Comparison of ENCODE assay signal across 24 cellular contexts in the genomic region with DNA sequence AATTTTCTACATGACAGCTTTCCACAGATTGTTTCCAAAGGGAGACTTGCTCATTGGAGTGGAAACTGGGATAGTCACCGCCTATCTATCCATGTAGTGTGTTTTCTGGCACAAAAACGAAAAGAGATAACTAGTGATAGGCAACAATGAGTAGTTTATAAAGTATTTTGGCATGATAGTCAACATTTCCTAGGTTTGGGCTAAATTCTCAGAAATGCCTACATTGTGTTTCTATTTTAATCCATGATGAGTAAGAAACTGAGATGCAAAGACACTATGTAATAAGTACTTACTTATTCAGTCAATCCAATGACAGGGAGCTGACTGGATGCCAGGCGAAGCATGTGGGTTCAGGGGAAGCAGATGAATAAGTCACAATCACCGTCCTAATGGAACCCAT.
DNase-seq lines count a peak whose midpoint lies in the region; ATAC-seq and TF ChIP-seq lines count a peak whose summit lies in the region.
"Had no signal": no experiment of that assay in that cellular context is flagged by ENCODE, and none has a peak within 500 bp of the region (broad histone marks: within the 10 kb centered on the region; RNA-seq: fewer than 3 reads in every experiment).

No MANE protein-coding gene starts in this region.

- H3K4me2 ChIP-seq in GM23248 (ENCODE audit: unreplicated experiment) = peak overlapping the region; percentile 40
- H3K4me2 ChIP-seq: GM23338, hepatocyte had no signal

- 1% methylated on average over 4 of the region's 4 CpGs for WGBS in GM23248 (ENCODE audit: low coverage in 1 of 2, low lambda C conversion rate in 2 of 2, missing lambda C conversion rate in 2 of 2), 2 experiments

- H3K27me3 Mint-ChIP-seq in brain = no peaks in the 10 kb centered on the region
- H3K27me3 Mint-ChIP-seq: activated B cell treated with CpG ODN at 0.5 μM for 24 hours; activated CD8-positive, alpha-beta memory T cell treated with anti-CD3 and anti-CD28 coated beads, Interleukin-2, amount 10 ng/mL, durations not matched to agents 7 days and 5 days had no signal

- no peaks in the 10 kb centered on the region for H3K36me3 Mint-ChIP-seq in brain
- H3K36me3 Mint-ChIP-seq: activated CD8-positive, alpha-beta memory T cell treated with anti-CD3 and anti-CD28 coated beads, Interleukin-2, amount 10 ng/mL, durations not matched to agents 7 days and 5 days; stimulated activated naive B cell treated with anti-CD40 and anti-IgM and Interleukin-4, amounts not matched to agents 10 μg/mL and 1 μg/mL and 100 μg/mL, for 72 hours had no signal

- H2AFZ ChIP-seq in GM23248 = no peak overlapping the region
- H2AFZ ChIP-seq: GM23338, hepatocyte had no signal

- H3K79me2 ChIP-seq in GM23248 (ENCODE audit: insufficient read depth) = no peaks in the 10 kb centered on the region
- H3K79me2 ChIP-seq: hepatocyte had no signal

- peaks cover 33% of the 10 kb centered on the region for H3K4me1 ChIP-seq in GM23248 (ENCODE audit: insufficient read depth)
- H3K4me1 ChIP-seq in left lung = no peaks in the 10 kb centered on the region
- H3K4me1 ChIP-seq: ascending aorta, Caco-2, pancreas, Peyer's patch, upper lobe of right lung had no signal

- H4K20me1 ChIP-seq in GM23248 (ENCODE audit: insufficient read depth) = no peaks in the 10 kb centered on the region

- H3K27me3 ChIP-seq in GM23248 (replicated peaks; ENCODE audit: insufficient read depth) = no peaks in the 10 kb centered on the region
- no peaks in the 10 kb centered on the region for H3K27me3 ChIP-seq in left lung
- H3K27me3 ChIP-seq in WERI-Rb-1 (ENCODE audit: insufficient read depth, low read depth, severe bottlenecking) = no peaks in the 10 kb centered on the region
- H3K27me3 ChIP-seq: ascending aorta, hepatocyte, pancreas, Peyer's patch, upper lobe of right lung had no signal

- no peaks in the 10 kb centered on the region for H3K36me3 ChIP-seq in GM23248 (ENCODE audit: low read depth)
- H3K36me3 ChIP-seq in left lung = no peaks in the 10 kb centered on the region
- H3K36me3 ChIP-seq in WERI-Rb-1 = no peaks in the 10 kb centered on the region
- H3K36me3 ChIP-seq: ascending aorta, pancreas, Peyer's patch, upper lobe of right lung had no signal

- intact Hi-C loops in left lung (cut with DNase I) = no loop called here

- H3K9me3 Mint-ChIP-seq in brain = no peaks in the 10 kb centered on the region
- H3K9me3 Mint-ChIP-seq: activated B cell treated with CpG ODN at 0.5 μM for 24 hours; GM23338; stimulated activated naive B cell treated with anti-CD40 and anti-IgM and Interleukin-4, amounts not matched to agents 10 μg/mL and 1 μg/mL and 100 μg/mL, for 72 hours had no signal

- no peak overlapping the region for H3K9ac ChIP-seq in GM23248

- no peaks in the 10 kb centered on the region for H3K9me2 ChIP-seq in GM23248 (ENCODE audit: insufficient read depth)

- DNase-seq in A172 (ENCODE audit: low spot score) = peak; percentile 41
- DNase-seq in GM23248 = peak; percentile 82
- no peak for DNase-seq in left lung
- no peak for DNase-seq in AML-193 (lab: John Stamatoyannopoulos, UW)
- no peak for DNase-seq in WERI-Rb-1
- no peak for DNase-seq in inferior parietal cortex (ENCODE audit: extremely low spot score)
- DNase-seq in NCI-H128 (lab: John Stamatoyannopoulos, UW; ENCODE audit: unreplicated experiment) = no peak
- DNase-seq: ACHN; activated B cell treated with CpG ODN at 0.5 μM for 24 hours; activated CD8-positive, alpha-beta memory T cell treated with anti-CD3 and anti-CD28 coated beads, Interleukin-2, amount 10 ng/mL, durations not matched to agents 7 days and 5 days; activated gamma-delta T cell treated with Interleukin-2 at 50 U/mL for 16 hours; Caco-2; NCI-H1092; pancreas; Peyer's patch; stimulated activated naive B cell treated with anti-CD40 and anti-IgM and Interleukin-4, amounts not matched to agents 10 μg/mL and 1 μg/mL and 100 μg/mL, for 72 hours; T-helper 1 cell; upper lobe of right lung had no signal

- 0 out of 2 replicates have a peak overlapping the region, but pooled peaks have one; percentile 4 for H3K4me3 ChIP-seq in GM23248
- H3K4me3 ChIP-seq in left lung = no peak overlapping the region
- no peak overlapping the region for H3K4me3 ChIP-seq in WERI-Rb-1 (ENCODE audit: low read depth, low read length)
- H3K4me3 ChIP-seq: ascending aorta, GM23338, hepatocyte, K562, pancreas, Peyer's patch, upper lobe of right lung had no signal

- TF ChIP-seq CTCF in brain (conservative IDR thresholded peaks at IDR 0.05) (no peak), left lung (IDR thresholded peaks at IDR 0.05) (no peak), WERI-Rb-1 (IDR thresholded peaks at IDR 0.05; ENCODE audit: low read depth, low read length) (no peak)

- H3F3A ChIP-seq in GM23248 (ENCODE audit: insufficient read depth) = peaks cover 26% of the 10 kb centered on the region; the same call in 1 of the 2 replicates

- H3K27ac ChIP-seq in GM23248 = peak overlapping the region; percentile 22
- H3K27ac ChIP-seq in left lung = no peak overlapping the region
- H3K27ac ChIP-seq in WERI-Rb-1 = no peak overlapping the region
- H3K27ac ChIP-seq: ascending aorta, hepatocyte, pancreas, Peyer's patch, upper lobe of right lung had no signal

- ATAC-seq in left lung = peak; percentile 18
- ATAC-seq: activated CD8-positive, alpha-beta memory T cell treated with anti-CD3 and anti-CD28 coated beads, Interleukin-2, amount 10 ng/mL, durations not matched to agents 7 days and 5 days; esophagus mucosa; GM23338; K562; pancreas; stimulated activated naive B cell treated with anti-CD40 and anti-IgM and Interleukin-4, amounts not matched to agents 10 μg/mL and 1 μg/mL and 100 μg/mL, for 72 hours; upper lobe of right lung had no signal

- in situ Hi-C loops in GM23248 (cut with MboI) = no loop called here

- no peaks in the 10 kb centered on the region for H3K9me3 ChIP-seq in GM23248 (ENCODE audit: low read depth)
- no peaks in the 10 kb centered on the region for H3K9me3 ChIP-seq in left lung
- no peaks in the 10 kb centered on the region for H3K9me3 ChIP-seq in WERI-Rb-1 (ENCODE audit: severe bottlenecking)
- H3K9me3 ChIP-seq: ascending aorta, Caco-2, pancreas, Peyer's patch, upper lobe of right lung had no signal

- peaks cover 13% of the 10 kb centered on the region for H3K4me1 Mint-ChIP-seq in brain
- H3K4me1 Mint-ChIP-seq: activated CD8-positive, alpha-beta memory T cell treated with anti-CD3 and anti-CD28 coated beads, Interleukin-2, amount 10 ng/mL, durations not matched to agents 7 days and 5 days; GM23338 had no signal

- H3K27ac Mint-ChIP-seq in brain = peak overlapping the region in 4 of 5 experiments; percentile 36 to 75 (median 68)
- H3K27ac Mint-ChIP-seq: activated B cell treated with CpG ODN at 0.5 μM for 24 hours; activated CD8-positive, alpha-beta memory T cell treated with anti-CD3 and anti-CD28 coated beads, Interleukin-2, amount 10 ng/mL, durations not matched to agents 7 days and 5 days; GM23338; stimulated activated naive B cell treated with anti-CD40 and anti-IgM and Interleukin-4, amounts not matched to agents 10 μg/mL and 1 μg/mL and 100 μg/mL, for 72 hours had no signal

- peak overlapping the region in 2 of 5 experiments; percentile 1 to 27 for H3K4me3 Mint-ChIP-seq in brain
- H3K4me3 Mint-ChIP-seq: activated B cell treated with CpG ODN at 0.5 μM for 24 hours; activated CD8-positive, alpha-beta memory T cell treated with anti-CD3 and anti-CD28 coated beads, Interleukin-2, amount 10 ng/mL, durations not matched to agents 7 days and 5 days; GM23338; stimulated activated naive B cell treated with anti-CD40 and anti-IgM and Interleukin-4, amounts not matched to agents 10 μg/mL and 1 μg/mL and 100 μg/mL, for 72 hours had no signal

Comparison
In these comparisons a context has a peak if more than half of its experiments do, and no peak if none do; other contexts are left out.
1. DNase-seq: peak in A172 (single experiment) and GM23248 (single experiment); none in left lung (0 of 2), AML-193 (0 of 2), WERI-Rb-1 (single experiment), inferior parietal cortex (single experiment) and NCI-H128 (single experiment).